Comparison of ENCODE assay signal across 9 cellular contexts in genomic region chr3:4897765-4898453, GRCh38.
A peak's percentile ranks its signal among the peaks of the same experiment; 100 is the strongest.
DNase-seq lines count a peak whose midpoint lies in the region; ATAC-seq, FAIRE-seq and TF ChIP-seq lines count a peak whose summit lies in the region.
"Had no signal": no experiment of that assay in that cellular context is flagged by ENCODE, and none has a peak within 500 bp of the region (broad histone marks: within the 10 kb centered on the region; RNA-seq: fewer than 3 reads in every experiment).

No MANE protein-coding gene starts in this region.

- CTCF ChIA-PET in H1 (lab: Charles Lee; ENCODE audit: partially characterized antibody): interaction anchor here (0.6 to 1.1 kb wide), 3 partner anchors 22 to 186 kb away, joined by 3 to 4 read pairs (median 3); no protein-coding TSS in a partner anchor

- H2BK15ac ChIP-seq in H1 (ENCODE audit: low read length): no peak overlapping the region

- H2AK5ac ChIP-seq in H1 (ENCODE audit: low read depth, low read length): no peak overlapping the region

- peak; percentile 12 for DNase-seq in AG08395 (ENCODE audit: low spot score)
- DNase-seq in SJSA1 (ENCODE audit: low read depth in 1 of 2, low spot score in 2 of 2): no peak
- DNase-seq in H1 (ENCODE audit: low read depth in 1 of 2, low spot score in 2 of 2): no peak
- no peak for DNase-seq in erythroblast (lab: John Stamatoyannopoulos, UW)
- no peak for DNase-seq in stimulated activated CD4-positive, alpha-beta T cell treated with anti-CD3 and anti-CD28 coated beads, Interleukin-12 subunit alpha, Interleukin-12 subunit beta, amount 100 ng/mL, for 4 hours
- DNase-seq: substantia nigra had no signal

- H4K8ac ChIP-seq in H1 (ENCODE audit: extremely low read depth, insufficient read depth, low read length): no peak overlapping the region

- H3K9me3 ChIP-seq in SJSA1 (replicated peaks) (no peaks in the 10 kb centered on the region), H1 (ENCODE audit: insufficient read depth in 2 of 2, low read depth in 1 of 2, low read length in 1 of 2) (no peaks in the 10 kb centered on the region), parathyroid adenoma (ENCODE audit: control insufficient read depth, low read length) (no peaks in the 10 kb centered on the region)

- POLR2A ChIA-PET in H1 (lab: Charles Lee; ENCODE audit: partially characterized antibody): no interaction called here

- no peak overlapping the region for H3K56ac ChIP-seq in H1 (replicated peaks; ENCODE audit: insufficient read length, low read depth, low read length)

- no peak for ATAC-seq in HG02588 (IDR thresholded peaks at IDR 0.05; ENCODE audit: unreplicated experiment)
- no peak for ATAC-seq in GM21447 (IDR thresholded peaks at IDR 0.05; ENCODE audit: unreplicated experiment)

- no peak for TF ChIP-seq EP300 in H1 (IDR thresholded peaks at IDR 0.05; ENCODE audit: borderline replicate concordance in 1 of 2, low read depth in 2 of 2, low read length in 2 of 2)

- H3K36me3 ChIP-seq in SJSA1: no peaks in the 10 kb centered on the region
- no peaks in the 10 kb centered on the region for H3K36me3 ChIP-seq in H1 (ENCODE audit: control insufficient read depth in 2 of 4, insufficient read depth in 4 of 4, low read length in 3 of 4)
- H3K36me3 ChIP-seq in parathyroid adenoma (ENCODE audit: control insufficient read depth, insufficient read depth, low read length): no peaks in the 10 kb centered on the region

- H3K4me3 ChIP-seq in SJSA1 (no peak overlapping the region), H1 (ENCODE audit: extremely low read depth in 1 of 4, insufficient read depth in 2 of 4, low read depth in 3 of 4, low read length in 4 of 4) (no peak overlapping the region), parathyroid adenoma (ENCODE audit: low read depth, low read length) (no peak overlapping the region)

- no peak overlapping the region for H2BK5ac ChIP-seq in H1 (ENCODE audit: low read depth, low read length)

- H2BK20ac ChIP-seq in H1 (ENCODE audit: low read length): 0 out of 2 replicates have a peak overlapping the region, but pooled peaks have one; percentile 34

- no peak for TF ChIP-seq POLR2A in H1 (IDR thresholded peaks at IDR 0.05; ENCODE audit: control extremely low read depth in 1 of 2, low read depth in 2 of 2, low read length in 2 of 2)
- TF ChIP-seq POLR2A in erythroblast (IDR thresholded peaks at IDR 0.05; ENCODE audit: low read length): no peak

- H4K91ac ChIP-seq in H1 (replicated peaks; ENCODE audit: insufficient read length, low read length): no peak overlapping the region

- no peak overlapping the region for H2BK12ac ChIP-seq in H1 (ENCODE audit: low read depth, low read length)

- TF ChIP-seq RAD21 in H1 (IDR thresholded peaks at IDR 0.05 in 1 of 2, conservative IDR thresholded peaks at IDR 0.05 in 1 of 2; ENCODE audit: low read depth in 2 of 2, low read length in 2 of 2): no peak

- WGBS in H1 (ENCODE audit: extremely low coverage in 1 of 2, insufficient coverage in 1 of 2, insufficient read length in 1 of 2, insufficient replicate concordance in 2 of 2, low coverage in 1 of 2, low lambda C conversion rate in 2 of 2, missing lambda C conversion rate in 1 of 2), 2 experiments: 86% methylated on average over 6 of the region's 6 CpGs; no CpG with 5 or more reads in 1 of the 2 experiments

- no peak for TF ChIP-seq CTCF in H1 (IDR thresholded peaks at IDR 0.05; ENCODE audit: control extremely low read depth in 1 of 3, insufficient read depth in 1 of 3, low read depth in 1 of 3, low read length in 3 of 3)
- no peak for TF ChIP-seq CTCF in parathyroid adenoma (IDR thresholded peaks at IDR 0.05)

- no peaks in the 10 kb centered on the region for H3K79me1 ChIP-seq in H1 (ENCODE audit: low read depth, low read length)

- H3K79me2 ChIP-seq in H1 (ENCODE audit: control insufficient read depth in 1 of 2, insufficient read depth in 2 of 2, low read length in 2 of 2) (no peaks in the 10 kb centered on the region), parathyroid adenoma (no peaks in the 10 kb centered on the region)

- no peak overlapping the region for H4K5ac ChIP-seq in H1 (ENCODE audit: insufficient read length, low read depth, low read length)

- no peak overlapping the region for H3K9ac ChIP-seq in H1 (replicated peaks in 1 of 4; ENCODE audit: extremely low read depth in 1 of 4, low read depth in 3 of 4, low read length in 3 of 4)
- H3K9ac ChIP-seq in parathyroid adenoma: no peak overlapping the region

- H3K4me2 ChIP-seq in H1 (ENCODE audit: insufficient read depth in 1 of 2, low read depth in 2 of 2, low read length in 2 of 2) (no peak overlapping the region), parathyroid adenoma (ENCODE audit: low read length) (peak overlapping the region; percentile 6)

- H3K4me1 ChIP-seq in SJSA1 (replicated peaks) (peaks cover 22% of the 10 kb centered on the region), H1 (replicated peaks in 1 of 4; ENCODE audit: control insufficient read depth in 3 of 4, insufficient read depth in 4 of 4, low read length in 3 of 4) (peaks cover 0 to 3% (median 0%) of the 10 kb centered on the region in 4 experiments; a peak in 2 of 7 replicates), parathyroid adenoma (peaks cover 27% of the 10 kb centered on the region)

- no peaks in the 10 kb centered on the region for H3K27me3 ChIP-seq in SJSA1 (replicated peaks)
- no peaks in the 10 kb centered on the region for H3K27me3 ChIP-seq in H1 (replicated peaks in 1 of 4; ENCODE audit: control insufficient read depth in 3 of 4, extremely low read depth in 1 of 4, insufficient read depth in 3 of 4, low read length in 3 of 4)
- H3K27me3 ChIP-seq in parathyroid adenoma (ENCODE audit: control insufficient read depth, insufficient read depth, low read length): no peaks in the 10 kb centered on the region

- H3K27ac ChIP-seq in SJSA1: peak overlapping the region; percentile 26; the same call in 1 of the 2 replicates
- H3K27ac ChIP-seq in H1 (ENCODE audit: low read depth, low read length): no peak overlapping the region
- peak overlapping the region; percentile 52 for H3K27ac ChIP-seq in parathyroid adenoma

- no peak overlapping the region for H3K4ac ChIP-seq in H1 (replicated peaks; ENCODE audit: insufficient read length, low read depth, low read length)

- H3K23ac ChIP-seq in H1 (ENCODE audit: insufficient read length): no peak overlapping the region

- peak overlapping the region; percentile 50; the same call in 1 of the 2 replicates for H2AFZ ChIP-seq in H1 (ENCODE audit: low read length)
- H2AFZ ChIP-seq in parathyroid adenoma: peak overlapping the region; percentile 61

- FAIRE-seq in H1 (lab: Jason Lieb, UNC): no peak

- no peak overlapping the region for H2BK120ac ChIP-seq in H1 (replicated peaks; ENCODE audit: low read depth, low read length)

- no peaks in the 10 kb centered on the region for H3K23me2 ChIP-seq in H1 (ENCODE audit: low read depth, low read length)

- H3K14ac ChIP-seq in H1 (ENCODE audit: insufficient read length): no peak overlapping the region

- no peaks in the 10 kb centered on the region for H4K20me1 ChIP-seq in H1 (replicated peaks in 1 of 2; ENCODE audit: control insufficient read depth in 1 of 2, insufficient read depth in 2 of 2, low read length in 2 of 2)

- H3K18ac ChIP-seq in H1 (ENCODE audit: extremely low read depth, low read length): no peak overlapping the region

TF ChIP-seq in H1, 55 proteins besides CTCF, POLR2A, EP300 and RAD21:
- TF ChIP-seq POU5F1 (IDR thresholded peaks at IDR 0.05; ENCODE audit: low read depth, low read length) (no peak), TEAD4 (IDR thresholded peaks at IDR 0.05; ENCODE audit: low read depth, low read length) (0 out of 2 replicates have a peak, but pooled peaks have one; percentile 17), RBBP5 (IDR thresholded peaks at IDR 0.05; ENCODE audit: borderline replicate concordance, low read depth, low read length) (no peak)
